In genomic region chr7:102810916-102811315, GRCh38 we compare ENCODE assay signal across 18 cellular contexts.
"Had no signal": no experiment of that assay in that cellular context is flagged by ENCODE, and none has a peak within 500 bp of the region (broad histone marks: within the 10 kb centered on the region; RNA-seq: fewer than 3 reads in every experiment).

No MANE protein-coding gene starts in this region.

- H3K9me3 ChIP-seq: body of pancreas, gastrocnemius medialis, heart left ventricle had no signal

- H3K4me3 ChIP-seq: body of pancreas, gastrocnemius medialis, heart left ventricle, lung had no signal

- H3K27ac ChIP-seq: gastrocnemius medialis had no signal

- DNase-seq: activated CD4-positive, alpha-beta T cell treated with anti-CD3 and anti-CD28 coated beads for 36 hours; activated CD4-positive, alpha-beta T cell treated with anti-CD3 and anti-CD28 coated beads, Interleukin-2, amount 50 U/mL, for 48 hours; activated naive CD8-positive, alpha-beta T cell treated with anti-CD3 and anti-CD28 coated beads for 36 hours; amniotic stem cell; body of pancreas; caudate nucleus; erythroblast; gastrocnemius medialis; heart left ventricle; immature natural killer cell; occipital lobe; retina; stimulated activated CD4-positive, alpha-beta T cell treated with anti-CD3 and anti-CD28 coated beads, Interleukin-2, amount 100 ng/mL, for 24 hours; stimulated activated naive CD4-positive, alpha-beta T cell treated with Interleukin-2 at 50 U/mL for 16 hours; substantia nigra had no signal

- ATAC-seq: activated CD4-positive, alpha-beta T cell treated with anti-CD3 and anti-CD28 coated beads for 36 hours; body of pancreas; WTC11 had no signal

- FAIRE-seq: colon had no signal

- H3K27me3 ChIP-seq: body of pancreas, gastrocnemius medialis, heart left ventricle had no signal
